ENCODE assay signal across 10 cellular contexts in genomic region chr2:129253461-129253812, GRCh38.
DNase-seq lines count a peak whose midpoint lies in the region; ATAC-seq and TF ChIP-seq lines count a peak whose summit lies in the region.
"Had no signal": no experiment of that assay in that cellular context is flagged by ENCODE, and none has a peak within 500 bp of the region (broad histone marks: within the 10 kb centered on the region; RNA-seq: fewer than 3 reads in every experiment).

No MANE protein-coding gene starts in this region.

- peaks cover under 1% of the 10 kb centered on the region for H3K4me1 Mint-ChIP-seq in MCF 10A (ENCODE audit: insufficient read depth, unreplicated experiment)
- H3K4me1 Mint-ChIP-seq: IgD-negative memory B cell had no signal

- no peak overlapping the region for H3K18ac ChIP-seq in mesenchymal stem cell (ENCODE audit: low read depth in 1 of 2, low read length in 2 of 2)

- H3K27me3 ChIP-seq in mesenchymal stem cell (ENCODE audit: control insufficient read depth in 1 of 2, insufficient read depth in 1 of 2, low read length in 2 of 2) (peaks cover 0 to 21% of the 10 kb centered on the region in 2 experiments), BE2C (no peaks in the 10 kb centered on the region)

- H4K91ac ChIP-seq in mesenchymal stem cell (ENCODE audit: low read length) = no peak overlapping the region

- peaks cover 15% of the 10 kb centered on the region for H3K9me3 Mint-ChIP-seq in MCF 10A (ENCODE audit: unreplicated experiment)

- no peaks in the 10 kb centered on the region for H3K36me3 Mint-ChIP-seq in MCF 10A (ENCODE audit: insufficient read depth, unreplicated experiment)

- H3K4me1 ChIP-seq in mesenchymal stem cell (ENCODE audit: control insufficient read depth, insufficient read depth, low read depth, low read length) (no peaks in the 10 kb centered on the region), BE2C (no peaks in the 10 kb centered on the region)

- H2BK5ac ChIP-seq in mesenchymal stem cell (ENCODE audit: low read depth, low read length, poor library complexity, severe bottlenecking) = no peak overlapping the region

- CTCF ChIA-PET in GM10248 (lab: Yijun Ruan, JAX) = interaction anchor here (1.1 to 1.8 kb wide), 3 partner anchors 10 to 517 kb away, joined by 3 to 5 read pairs (median 4); no protein-coding TSS in a partner anchor
- CTCF ChIA-PET in MCF 10A (lab: Yijun Ruan, JAX) = interaction anchor here (0.6 to 1.4 kb wide), 9 partner anchors 184 to 674 kb away, joined by 3 to 5 read pairs (median 3); no protein-coding TSS in a partner anchor

- no peak overlapping the region for H2BK15ac ChIP-seq in mesenchymal stem cell (ENCODE audit: low read depth, poor library complexity, severe bottlenecking)

- ATAC-seq in GM21528 (IDR thresholded peaks at IDR 0.05; ENCODE audit: low FRiP score, unreplicated experiment) = no peak
- no peak for ATAC-seq in GM18858 (IDR thresholded peaks at IDR 0.05; ENCODE audit: unreplicated experiment)

- no peaks in the 10 kb centered on the region for H3K36me3 ChIP-seq in mesenchymal stem cell (ENCODE audit: control insufficient read depth in 1 of 2, insufficient read depth in 2 of 2, low read depth in 1 of 2, low read length in 2 of 2)
- no peaks in the 10 kb centered on the region for H3K36me3 ChIP-seq in BE2C

- no peak overlapping the region for H3K4me2 ChIP-seq in mesenchymal stem cell (ENCODE audit: low read length, poor library complexity, severe bottlenecking)

- no peak overlapping the region for H3K27ac Mint-ChIP-seq in MCF 10A (ENCODE audit: low read depth, unreplicated experiment)

- H2AFZ ChIP-seq in mesenchymal stem cell (ENCODE audit: low read depth, low read length) = no peak overlapping the region

- no TSS peak for BruUV-seq in MCF 10A (replicated peaks; lab: Mats Ljungman, UMichigan)

- no peaks in the 10 kb centered on the region for H3K79me1 ChIP-seq in mesenchymal stem cell (replicated peaks; ENCODE audit: low read length, poor library complexity, severe bottlenecking)

- no peak overlapping the region for H3K9ac ChIP-seq in mesenchymal stem cell (ENCODE audit: low read length)

- H2BK12ac ChIP-seq in mesenchymal stem cell (ENCODE audit: low read length in 2 of 2) = no peak overlapping the region

- no peak overlapping the region for H3K27ac ChIP-seq in mesenchymal stem cell (ENCODE audit: low read length, poor library complexity, severe bottlenecking)

- WGBS in mesenchymal stem cell = 49% methylated on average over 5 of the region's 5 CpGs

- H3K4me3 Mint-ChIP-seq in MCF 10A (ENCODE audit: unreplicated experiment) = no peak overlapping the region
- H3K4me3 Mint-ChIP-seq: IgD-negative memory B cell had no signal

- H2BK120ac ChIP-seq in mesenchymal stem cell (ENCODE audit: low read depth, low read length) = no peak overlapping the region

- POLR2A ChIA-PET in GM10248 (lab: Yijun Ruan, JAX) = no interaction called here
- POLR2A ChIA-PET in MCF 10A (lab: Yijun Ruan, JAX) = interaction anchor here (1.1 kb wide), 1 partner anchor 507 kb away, joined by 3 read pairs; no protein-coding TSS in a partner anchor

- H3K9me3 ChIP-seq in mesenchymal stem cell (ENCODE audit: control insufficient read depth, low read length) (peaks cover 12% of the 10 kb centered on the region), BE2C (no peaks in the 10 kb centered on the region)

- DNase-seq in GM10248 (ENCODE audit: extremely low spot score) = no peak
- peak; percentile 6 for DNase-seq in NAMALWA (ENCODE audit: low spot score)
- peak; percentile 6 for DNase-seq in MCF 10A (ENCODE audit: unreplicated experiment)
- DNase-seq in mesenchymal stem cell = peak; percentile 25
- no peak for DNase-seq in 8988T
- DNase-seq in BE2C = no peak
- DNase-seq: activated CD4-positive, CD25-positive, alpha-beta regulatory T cell had no signal

- H3K4me3 ChIP-seq in mesenchymal stem cell (ENCODE audit: insufficient read depth in 1 of 2, low read depth in 1 of 2, low read length in 2 of 2) (no peak overlapping the region), BE2C (ENCODE audit: low read depth, low read length) (no peak overlapping the region)

- H3K23ac ChIP-seq in mesenchymal stem cell (ENCODE audit: low read length in 2 of 2) = no peak overlapping the region

- TF ChIP-seq CTCF in GM10248 (IDR thresholded peaks at IDR 0.05; ENCODE audit: control extremely low read depth, extremely low read depth, low read depth, missing control alignments) = peak; percentile 25
- TF ChIP-seq CTCF in MCF 10A (IDR thresholded peaks at IDR 0.05; ENCODE audit: unreplicated experiment) = peak; percentile 26
- no peak for TF ChIP-seq CTCF in BE2C (IDR thresholded peaks at IDR 0.05; ENCODE audit: low read depth, low read length)

- H2AK5ac ChIP-seq in mesenchymal stem cell (ENCODE audit: low read length, severe bottlenecking) = no peak overlapping the region

- no peaks in the 10 kb centered on the region for H3K27me3 Mint-ChIP-seq in MCF 10A (ENCODE audit: insufficient read depth, unreplicated experiment)
- H3K27me3 Mint-ChIP-seq: IgD-negative memory B cell had no signal

- no peak overlapping the region for H4K8ac ChIP-seq in mesenchymal stem cell (ENCODE audit: low read length)

- H3K4ac ChIP-seq in mesenchymal stem cell (ENCODE audit: low read depth in 1 of 2, low read length in 2 of 2) = no peak overlapping the region

- intact Hi-C loops in MCF 10A (cut with micrococcal nuclease) = loop anchor here (5.0 kb wide), 1 partner anchor 496 kb away; no protein-coding TSS in a partner anchor

- H3K14ac ChIP-seq in mesenchymal stem cell (ENCODE audit: low read length in 2 of 2) = no peak overlapping the region

Comparison
In these comparisons a context has a peak if more than half of its experiments do, and no peak if none do; other contexts are left out.
1. DNase-seq: peak in NAMALWA (single experiment), MCF 10A (single experiment) and mesenchymal stem cell (single experiment); none in GM10248 (single experiment), 8988T (single experiment) and BE2C (single experiment).